Comparison of ENCODE assay signal across 2 cellular contexts in genomic region chr9:5817776-5818336, GRCh38.
A peak's percentile ranks its signal among the peaks of the same experiment; 100 is the strongest.
TF ChIP-seq lines count a peak whose summit lies in the region.

No MANE protein-coding gene starts in this region.

TF ChIP-seq in SK-N-SH, 30 proteins besides CTCF, POLR2A, EP300 and RAD21 (continued from another document):
- TF ChIP-seq, protein P1, sequence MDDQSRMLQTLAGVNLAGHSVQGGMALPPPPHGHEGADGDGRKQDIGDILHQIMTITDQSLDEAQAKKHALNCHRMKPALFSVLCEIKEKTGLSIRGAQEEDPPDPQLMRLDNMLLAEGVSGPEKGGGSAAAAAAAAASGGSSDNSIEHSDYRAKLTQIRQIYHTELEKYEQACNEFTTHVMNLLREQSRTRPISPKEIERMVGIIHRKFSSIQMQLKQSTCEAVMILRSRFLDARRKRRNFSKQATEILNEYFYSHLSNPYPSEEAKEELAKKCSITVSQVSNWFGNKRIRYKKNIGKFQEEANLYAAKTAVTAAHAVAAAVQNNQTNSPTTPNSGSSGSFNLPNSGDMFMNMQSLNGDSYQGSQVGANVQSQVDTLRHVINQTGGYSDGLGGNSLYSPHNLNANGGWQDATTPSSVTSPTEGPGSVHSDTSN (IDR thresholded peaks at IDR 0.05) = no peak
- TF ChIP-seq SIN3A (IDR thresholded peaks at IDR 0.05; ENCODE audit: borderline replicate concordance, low read depth, low read length) (no peak), TCF12 (IDR thresholded peaks at IDR 0.05) (peak; percentile 55), FOSL2 (IDR thresholded peaks at IDR 0.05; ENCODE audit: borderline replicate concordance, low read depth) (peak; percentile 84; the same call in 1 of the 2 replicates), IRF3 (IDR thresholded peaks at IDR 0.05; ENCODE audit: low read depth, low read length) (no peak), JUND (IDR thresholded peaks at IDR 0.05) (peak; percentile 79), FOXJ3 (CRISPR knock-in tag; IDR thresholded peaks at IDR 0.05) (no peak), MXI1 (IDR thresholded peaks at IDR 0.05; ENCODE audit: low read depth, low read length) (no peak), NFIC (IDR thresholded peaks at IDR 0.05; ENCODE audit: borderline replicate concordance) (no peak), MAX (IDR thresholded peaks at IDR 0.05; ENCODE audit: low read depth) (no peak), TEAD4 (IDR thresholded peaks at IDR 0.05; ENCODE audit: borderline replicate concordance, insufficient read depth) (peak; percentile 79), RXRA (IDR thresholded peaks at IDR 0.05; ENCODE audit: borderline replicate concordance, low read depth) (no peak), MEF2A (IDR thresholded peaks at IDR 0.05; ENCODE audit: borderline replicate concordance, low read depth) (no peak), GABPA (IDR thresholded peaks at IDR 0.05; ENCODE audit: low read depth) (no peak), FOXM1 (IDR thresholded peaks at IDR 0.05; ENCODE audit: low read depth) (no peak), GATA2 (CRISPR knock-in tag; IDR thresholded peaks at IDR 0.05) (no peak), RCOR1 (IDR thresholded peaks at IDR 0.05; ENCODE audit: low read length) (no peak), ELF1 (IDR thresholded peaks at IDR 0.05) (no peak), SMC3 (IDR thresholded peaks at IDR 0.05; ENCODE audit: low read depth, low read length) (no peak), RFX5 (IDR thresholded peaks at IDR 0.05; ENCODE audit: low read length) (no peak), TAF1 (IDR thresholded peaks at IDR 0.05; ENCODE audit: borderline replicate concordance, low read depth, low read length) (no peak)
- TF ChIP-seq, protein P2, sequence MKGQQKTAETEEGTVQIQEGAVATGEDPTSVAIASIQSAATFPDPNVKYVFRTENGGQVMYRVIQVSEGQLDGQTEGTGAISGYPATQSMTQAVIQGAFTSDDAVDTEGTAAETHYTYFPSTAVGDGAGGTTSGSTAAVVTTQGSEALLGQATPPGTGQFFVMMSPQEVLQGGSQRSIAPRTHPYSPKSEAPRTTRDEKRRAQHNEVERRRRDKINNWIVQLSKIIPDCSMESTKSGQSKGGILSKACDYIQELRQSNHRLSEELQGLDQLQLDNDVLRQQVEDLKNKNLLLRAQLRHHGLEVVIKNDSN (IDR thresholded peaks at IDR 0.05; ENCODE audit: borderline replicate concordance, low read depth) = no peak
- TF ChIP-seq, protein P3, sequence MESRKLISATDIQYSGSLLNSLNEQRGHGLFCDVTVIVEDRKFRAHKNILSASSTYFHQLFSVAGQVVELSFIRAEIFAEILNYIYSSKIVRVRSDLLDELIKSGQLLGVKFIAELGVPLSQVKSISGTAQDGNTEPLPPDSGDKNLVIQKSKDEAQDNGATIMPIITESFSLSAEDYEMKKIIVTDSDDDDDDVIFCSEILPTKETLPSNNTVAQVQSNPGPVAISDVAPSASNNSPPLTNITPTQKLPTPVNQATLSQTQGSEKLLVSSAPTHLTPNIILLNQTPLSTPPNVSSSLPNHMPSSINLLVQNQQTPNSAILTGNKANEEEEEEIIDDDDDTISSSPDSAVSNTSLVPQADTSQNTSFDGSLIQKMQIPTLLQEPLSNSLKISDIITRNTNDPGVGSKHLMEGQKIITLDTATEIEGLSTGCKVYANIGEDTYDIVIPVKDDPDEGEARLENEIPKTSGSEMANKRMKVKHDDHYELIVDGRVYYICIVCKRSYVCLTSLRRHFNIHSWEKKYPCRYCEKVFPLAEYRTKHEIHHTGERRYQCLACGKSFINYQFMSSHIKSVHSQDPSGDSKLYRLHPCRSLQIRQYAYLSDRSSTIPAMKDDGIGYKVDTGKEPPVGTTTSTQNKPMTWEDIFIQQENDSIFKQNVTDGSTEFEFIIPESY (IDR thresholded peaks at IDR 0.05; ENCODE audit: borderline replicate concordance, low read depth) = no peak
- TF ChIP-seq, protein P4, sequence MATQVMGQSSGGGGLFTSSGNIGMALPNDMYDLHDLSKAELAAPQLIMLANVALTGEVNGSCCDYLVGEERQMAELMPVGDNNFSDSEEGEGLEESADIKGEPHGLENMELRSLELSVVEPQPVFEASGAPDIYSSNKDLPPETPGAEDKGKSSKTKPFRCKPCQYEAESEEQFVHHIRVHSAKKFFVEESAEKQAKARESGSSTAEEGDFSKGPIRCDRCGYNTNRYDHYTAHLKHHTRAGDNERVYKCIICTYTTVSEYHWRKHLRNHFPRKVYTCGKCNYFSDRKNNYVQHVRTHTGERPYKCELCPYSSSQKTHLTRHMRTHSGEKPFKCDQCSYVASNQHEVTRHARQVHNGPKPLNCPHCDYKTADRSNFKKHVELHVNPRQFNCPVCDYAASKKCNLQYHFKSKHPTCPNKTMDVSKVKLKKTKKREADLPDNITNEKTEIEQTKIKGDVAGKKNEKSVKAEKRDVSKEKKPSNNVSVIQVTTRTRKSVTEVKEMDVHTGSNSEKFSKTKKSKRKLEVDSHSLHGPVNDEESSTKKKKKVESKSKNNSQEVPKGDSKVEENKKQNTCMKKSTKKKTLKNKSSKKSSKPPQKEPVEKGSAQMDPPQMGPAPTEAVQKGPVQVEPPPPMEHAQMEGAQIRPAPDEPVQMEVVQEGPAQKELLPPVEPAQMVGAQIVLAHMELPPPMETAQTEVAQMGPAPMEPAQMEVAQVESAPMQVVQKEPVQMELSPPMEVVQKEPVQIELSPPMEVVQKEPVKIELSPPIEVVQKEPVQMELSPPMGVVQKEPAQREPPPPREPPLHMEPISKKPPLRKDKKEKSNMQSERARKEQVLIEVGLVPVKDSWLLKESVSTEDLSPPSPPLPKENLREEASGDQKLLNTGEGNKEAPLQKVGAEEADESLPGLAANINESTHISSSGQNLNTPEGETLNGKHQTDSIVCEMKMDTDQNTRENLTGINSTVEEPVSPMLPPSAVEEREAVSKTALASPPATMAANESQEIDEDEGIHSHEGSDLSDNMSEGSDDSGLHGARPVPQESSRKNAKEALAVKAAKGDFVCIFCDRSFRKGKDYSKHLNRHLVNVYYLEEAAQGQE (IDR thresholded peaks at IDR 0.05; ENCODE audit: low read depth, low read length) = no peak

TF ChIP-seq in HEK293T, 16 proteins besides CTCF, POLR2A, EP300 and RAD21 (continued from another document):
- TF ChIP-seq HDGF (IDR thresholded peaks at IDR 0.05; ENCODE audit: borderline replicate concordance) = no peak
- TF ChIP-seq CTBP1 (IDR thresholded peaks at IDR 0.05; ENCODE audit: borderline replicate concordance) = no peak
- TF ChIP-seq ZNF384 (IDR thresholded peaks at IDR 0.05) = no peak
- no peak for TF ChIP-seq FOXA1 (IDR thresholded peaks at IDR 0.05)
- TF ChIP-seq NFRKB (IDR thresholded peaks at IDR 0.05) = no peak
- TF ChIP-seq SP1 (IDR thresholded peaks at IDR 0.05) = no peak
- no peak for TF ChIP-seq FOXM1 (IDR thresholded peaks at IDR 0.05; ENCODE audit: borderline replicate concordance)
- no peak for TF ChIP-seq L3MBTL2 (conservative IDR thresholded peaks at IDR 0.05)
- no peak for TF ChIP-seq ELF4 (IDR thresholded peaks at IDR 0.05)
- TF ChIP-seq LEF1 (IDR thresholded peaks at IDR 0.05; ENCODE audit: borderline replicate concordance) = no peak
- TF ChIP-seq SUZ12 (IDR thresholded peaks at IDR 0.05) = no peak
- TF ChIP-seq TARDBP (IDR thresholded peaks at IDR 0.05) = no peak
